In the genomic region with DNA sequence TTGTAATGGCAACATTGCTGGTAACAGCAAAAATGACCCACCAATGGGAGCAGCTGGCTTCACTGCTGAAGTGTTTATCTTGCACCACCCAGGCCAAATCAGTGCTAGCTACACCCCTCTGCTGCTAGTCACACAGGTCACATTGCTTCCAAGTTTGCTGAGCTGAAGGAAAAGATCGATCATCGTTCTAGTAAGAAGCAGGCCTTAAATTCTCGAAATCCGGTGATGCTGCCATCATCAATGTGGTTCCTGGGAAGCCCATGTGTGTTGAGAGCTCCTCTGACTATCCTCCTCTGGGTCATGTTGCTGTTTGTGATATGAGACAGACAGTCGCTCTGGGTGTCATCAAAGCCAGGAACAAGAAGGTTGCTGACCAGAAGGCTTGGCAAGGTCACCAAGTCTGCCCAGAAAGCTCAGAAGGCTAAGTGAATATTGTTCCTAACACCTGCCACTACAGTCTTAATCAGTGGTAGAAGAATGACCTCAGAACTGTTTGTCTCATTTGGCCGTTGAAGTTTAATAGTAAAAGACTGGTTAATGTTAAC, we compare ENCODE assay signal across 27 cellular contexts. TPM values are rescaled to one million over a fixed set of nuclear protein-coding genes. Genes with fewer than 3 reads are reported as not detected.
"Had no signal": no experiment of that assay in that cellular context is flagged by ENCODE, and none has a peak within 500 bp of the region (broad histone marks: within the 10 kb centered on the region; RNA-seq: fewer than 3 reads in every experiment).

No MANE protein-coding gene starts in this region.

- FAIRE-seq: astrocyte had no signal

- ATAC-seq: activated CD8-positive, alpha-beta T cell treated with anti-CD3 and anti-CD28 coated beads, Interleukin-2, amount 10 ng/mL, durations not matched to agents 7 days and 5 days; T-helper 17 cell; WTC11 had no signal

- H3K36me3 ChIP-seq: cardiac muscle cell had no signal

- H3K27me3 ChIP-seq: cardiac muscle cell had no signal

- H3K27ac ChIP-seq: cardiac muscle cell had no signal

- DNase-seq: activated CD4-positive, alpha-beta T cell treated with anti-CD3 and anti-CD28 coated beads for 48 hours; activated CD4-positive, alpha-beta T cell treated with anti-CD3 and anti-CD28 coated beads, Interleukin-2, amount 50 U/mL, for 4 hours; activated CD4-positive, CD25-positive, alpha-beta regulatory T cell treated with anti-CD3 and anti-CD28 coated beads, Interleukin-2, amount 50 U/mL, for 72 hours; activated CD8-positive, alpha-beta memory T cell treated with anti-CD3 and anti-CD28 coated beads, Interleukin-2, amount 50 U/mL, for 48 hours; activated CD8-positive, alpha-beta T cell treated with anti-CD3 and anti-CD28 coated beads, Interleukin-2, amount 10 ng/mL, durations not matched to agents 7 days and 5 days; activated effector memory CD4-positive, alpha-beta T cell treated with Interleukin-2 at 50 U/mL for 16 hours; activated naive CD4-positive, alpha-beta T cell; activated T-cell treated with anti-CD3 and anti-CD28 coated beads, Interleukin-2, amount 50 U/mL, for 1 hour; amniotic stem cell; KG1; NCI-H1048; NCI-H146; NCI-H187 treated with DMSO at 0.1 percent for 48 hours; NCI-H2081 treated with DMSO at 0.1 percent for 48 hours; NCI-H2227 treated with DMSO at 0.1 percent for 48 hours; NCI-H510A; NCI-H69; NK-92 treated with Interleukin-12 subunit alpha and Interleukin-12 subunit beta, amount 100 ng/mL, for 24 hours; OCI-M1; SHP77 treated with DMSO at 0.1 percent for 48 hours; T-helper 17 cell; T-helper 9 cell had no signal

- H3K4me3 ChIP-seq: cardiac muscle cell had no signal

RNA-seq across cellular contexts. Expression of a gene that starts 21.2 kb away (rescaled TPM):
- total RNA-seq: activated CD8-positive, alpha-beta T cell treated with anti-CD3 and anti-CD28 coated beads, Interleukin-2, amount 10 ng/mL, durations not matched to agents 7 days and 5 days; astrocyte; cardiac muscle cell; M059J; SK-MEL-5; T-helper 17 cell had no signal
